Comparison of ENCODE assay signal across 8 cellular contexts in genomic region chr4:109433281-109434006, GRCh38. TPM values are rescaled to one million over a fixed set of nuclear protein-coding genes. Genes with fewer than 3 reads are reported as not detected.
DNase-seq lines count a peak whose midpoint lies in the region; ATAC-seq and TF ChIP-seq lines count a peak whose summit lies in the region.

TSS of gene SEC24B (plus strand) at chr4:109433815. CDS start at chr4:109433870, 55 bp downstream.

- peak within 1 kb of the TSS; percentile 81 for H3K4me3 ChIP-seq in retinal pigment epithelial cell (ENCODE audit: low read length)

- intact Hi-C loops in T-helper 2 cell treated with Interferon-gamma antibody and Interleukin-4, amounts not matched to agents 100 ng/mL and 5 ng/mL, for 36 hours (cut with micrococcal nuclease), result loop anchor here (1.0 to 5.0 kb wide), 6 partner anchors 127 to 1084 kb away; partner anchors contain the start of genes CASP6, GAR1, MCUB and PLA2G12A

- DNase-seq in GM13976 (ENCODE audit: low spot score) (peak; percentile 89), NCI-H1417 (lab: John Stamatoyannopoulos, UW) (peak; percentile 64 to 94 (median 92)), anterior cingulate cortex (lab: John Stamatoyannopoulos, UW) (peak in 57 of 58 donors; percentile 45 to 94 (median 81)), hepatic stellate cell (ENCODE audit: low spot score) (peak; percentile 71), retinal pigment epithelial cell (ENCODE audit: low read depth) (no peak), NCI-H524 treated with DMSO at 0.1 percent for 48 hours (lab: John Stamatoyannopoulos, UW) (no peak)

- peak; percentile 92 for ATAC-seq in HG02763 (IDR thresholded peaks at IDR 0.05; ENCODE audit: unreplicated experiment)

- TF ChIP-seq CTCF in GM13976 (IDR thresholded peaks at IDR 0.05; ENCODE audit: borderline replicate concordance, control extremely low read depth, extremely low read depth, insufficient read depth, missing control alignments) (peak; percentile 91), retinal pigment epithelial cell (conservative IDR thresholded peaks at IDR 0.05; ENCODE audit: low read depth, low read length) (peak; percentile 52)

- in situ Hi-C loops in GM13976 (cut with MboI; ENCODE audit: low sequenced_read_pairs, unreplicated experiment), result no loop called here

RNA-seq across cellular contexts. Expression of gene SEC24B, which starts in this region (rescaled TPM):
- total RNA-seq in T-helper 2 cell treated with Interferon-gamma antibody and Interleukin-4, amounts not matched to agents 100 ng/mL and 5 ng/mL, for 36 hours, result 25.6 and 26.6 TPM in 2 replicates

Comparison
In these comparisons a context has a peak if more than half of its experiments do, and no peak if none do; other contexts are left out.
1. DNase-seq: peak in GM13976 (single experiment), NCI-H1417 (3 of 3), anterior cingulate cortex (57 of 58) and hepatic stellate cell (single experiment); none in retinal pigment epithelial cell (single experiment) and NCI-H524 treated with DMSO at 0.1 percent for 48 hours (single experiment).